ENCODE assay signal across 8 cellular contexts in the genomic region with DNA sequence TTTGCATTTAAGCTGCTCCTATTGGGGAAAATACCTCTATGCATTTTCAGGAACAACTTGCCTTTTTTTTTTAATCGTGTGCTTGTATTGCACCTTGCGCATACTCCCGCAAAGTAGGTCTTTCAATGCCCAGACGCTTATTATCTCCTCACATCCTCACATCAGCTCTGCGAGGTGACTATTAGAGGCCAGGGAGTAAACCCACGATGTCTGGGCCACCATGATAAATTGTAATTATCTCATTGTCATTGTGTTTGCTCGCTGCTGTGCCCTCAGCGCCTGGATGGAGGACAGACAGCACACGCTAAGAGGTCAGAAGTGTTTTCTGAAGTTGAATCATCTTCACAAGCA. TPM values are rescaled to one million over a fixed set of nuclear protein-coding genes. Genes with fewer than 3 reads are reported as not detected.
DNase-seq lines count a peak whose midpoint lies in the region; ATAC-seq and TF ChIP-seq lines count a peak whose summit lies in the region.

No MANE protein-coding gene starts in this region.

- H3K9me3 ChIP-seq in iPS-18a (ENCODE audit: control insufficient read depth, low read depth, low read length) = no peaks in the 10 kb centered on the region
- H3K9me3 ChIP-seq in thyroid gland = no peaks in the 10 kb centered on the region

- H3K27ac ChIP-seq in iPS-18a (ENCODE audit: low read length) = no peak overlapping the region
- H3K27ac ChIP-seq in thyroid gland = peak overlapping the region in 2 of 3 donors; percentile 64 to 77

- peak overlapping the region; percentile 89 for H3K4me3 Mint-ChIP-seq in activated T-cell treated with anti-CD3 and anti-CD28 coated beads, Interleukin-2, amount 50 U/mL, for 4 hours
- peak overlapping the region; percentile 84 for H3K4me3 Mint-ChIP-seq in activated CD4-positive, alpha-beta memory T cell treated with anti-CD3 and anti-CD28 coated beads for 36 hours

- TF ChIP-seq CTCF in thyroid gland (IDR thresholded peaks at IDR 0.05) = no peak

- intact Hi-C loops in activated CD4-positive, alpha-beta memory T cell treated with anti-CD3 and anti-CD28 coated beads for 36 hours (cut with micrococcal nuclease) = loop anchor here (2.0 to 10.0 kb wide), 3 partner anchors 444 to 1364 kb away; no protein-coding TSS in a partner anchor
- intact Hi-C loops in thyroid gland (cut with DNase I) = loop anchor here (10.0 kb wide), 1 partner anchor 82 kb away; no protein-coding TSS in a partner anchor

- H3K27me3 Mint-ChIP-seq in activated T-cell treated with anti-CD3 and anti-CD28 coated beads, Interleukin-2, amount 50 U/mL, for 4 hours (ENCODE audit: low read depth) = no peaks in the 10 kb centered on the region
- no peaks in the 10 kb centered on the region for H3K27me3 Mint-ChIP-seq in activated CD4-positive, alpha-beta memory T cell treated with anti-CD3 and anti-CD28 coated beads for 36 hours

- no peaks in the 10 kb centered on the region for H3K9me3 Mint-ChIP-seq in activated T-cell treated with anti-CD3 and anti-CD28 coated beads, Interleukin-2, amount 50 U/mL, for 4 hours
- H3K9me3 Mint-ChIP-seq in activated CD4-positive, alpha-beta memory T cell treated with anti-CD3 and anti-CD28 coated beads for 36 hours = no peaks in the 10 kb centered on the region

- no peak for TF ChIP-seq POLR2A in thyroid gland (IDR thresholded peaks at IDR 0.05)

- peaks cover 32% of the 10 kb centered on the region for H3K4me1 Mint-ChIP-seq in activated T-cell treated with anti-CD3 and anti-CD28 coated beads, Interleukin-2, amount 50 U/mL, for 4 hours (ENCODE audit: low read depth)
- H3K4me1 Mint-ChIP-seq in activated CD4-positive, alpha-beta memory T cell treated with anti-CD3 and anti-CD28 coated beads for 36 hours (ENCODE audit: low read depth) = peaks cover 31% of the 10 kb centered on the region

- no peak overlapping the region for H3K27ac Mint-ChIP-seq in activated CD4-positive, alpha-beta memory T cell treated with anti-CD3 and anti-CD28 coated beads for 36 hours

- WGBS in thyroid gland, 2 donors = 48 to 51% methylated on average over 9 of the region's 9 CpGs

- H3K36me3 Mint-ChIP-seq in activated T-cell treated with anti-CD3 and anti-CD28 coated beads, Interleukin-2, amount 50 U/mL, for 4 hours (ENCODE audit: insufficient read depth) = peaks cover 2% of the 10 kb centered on the region
- H3K36me3 Mint-ChIP-seq in activated CD4-positive, alpha-beta memory T cell treated with anti-CD3 and anti-CD28 coated beads for 36 hours = peaks cover 10% of the 10 kb centered on the region

- no peak for DNase-seq in activated T-cell treated with anti-CD3 and anti-CD28 coated beads, Interleukin-2, amount 50 U/mL, for 4 hours
- no peak for DNase-seq in activated T-cell treated with anti-CD3 and anti-CD28 coated beads, Interleukin-2, amount 50 U/mL, for 48 hours
- no peak for DNase-seq in activated CD4-positive, alpha-beta memory T cell treated with anti-CD3 and anti-CD28 coated beads for 36 hours
- no peak for DNase-seq in thyroid gland

- H3K9ac ChIP-seq in iPS-18a (ENCODE audit: low read length) = peak overlapping the region; percentile 8

- POLR2A ChIA-PET in activated CD4-positive, alpha-beta memory T cell treated with anti-CD3 and anti-CD28 coated beads for 36 hours (lab: Charles Lee) = interaction anchor here (0.6 to 1.4 kb wide), 2 partner anchors 139 to 548 kb away, joined by 4 to 6 read pairs; a partner anchor contains a TSS

- CTCF ChIA-PET in activated CD4-positive, alpha-beta memory T cell treated with anti-CD3 and anti-CD28 coated beads for 36 hours (lab: Charles Lee) = no interaction called here

- peak overlapping the region; percentile 50 for H3K4me3 ChIP-seq in iPS-18a (ENCODE audit: low read length)
- peak overlapping the region in 1 of 3 donors; percentile 37 for H3K4me3 ChIP-seq in thyroid gland (replicated peaks in 1 of 3)

- no peak for ATAC-seq in activated T-cell treated with anti-CD3 and anti-CD28 coated beads, Interleukin-2, amount 50 U/mL, for 4 hours
- ATAC-seq in GM19455 (IDR thresholded peaks at IDR 0.05; ENCODE audit: unreplicated experiment) (no peak), HG02623 (IDR thresholded peaks at IDR 0.05; ENCODE audit: unreplicated experiment) (no peak), GM18909 (IDR thresholded peaks at IDR 0.05; ENCODE audit: poor library complexity, unreplicated experiment) (no peak)

- peaks cover 14% of the 10 kb centered on the region for H3K4me1 ChIP-seq in iPS-18a (ENCODE audit: control insufficient read depth, low read depth, low read length)
- peaks cover 20 to 33% of the 10 kb centered on the region in 2 donors for H3K4me1 ChIP-seq in thyroid gland

- H3K27me3 ChIP-seq in iPS-18a (ENCODE audit: control insufficient read depth, insufficient read depth, low read length) (peaks cover 24% of the 10 kb centered on the region), thyroid gland (no peaks in the 10 kb centered on the region)

- no peaks in the 10 kb centered on the region for H3K36me3 ChIP-seq in iPS-18a (ENCODE audit: control insufficient read depth, low read depth, low read length)
- no peaks in the 10 kb centered on the region for H3K36me3 ChIP-seq in thyroid gland

RNA-seq across cellular contexts. Expression of a gene that starts 1.0 kb away (rescaled TPM):
- 1 to 10 TPM; 7.7 to 9.0 (median 8.2) TPM for total RNA-seq in activated T-cell treated with anti-CD3 and anti-CD28 coated beads, Interleukin-2, amount 50 U/mL, for 4 hours
- 10 to 100 TPM; 15.0 to 16.0 TPM for total RNA-seq in activated CD4-positive, alpha-beta memory T cell treated with anti-CD3 and anti-CD28 coated beads for 36 hours
- 100 to 1,000 TPM; 105 to 123 (median 116) TPM for total RNA-seq in thyroid gland

Comparison
In these comparisons a context has a peak if more than half of its experiments do, and no peak if none do; other contexts are left out.
1. RNA of a gene that starts 1.0 kb away (total RNA-seq): 105 to 123 TPM in thyroid gland; 15.0 to 16.0 TPM in activated CD4-positive, alpha-beta memory T cell treated with anti-CD3 and anti-CD28 coated beads for 36 hours and 7.7 to 9.0 TPM in activated T-cell treated with anti-CD3 and anti-CD28 coated beads, Interleukin-2, amount 50 U/mL, for 4 hours; every median in the first group is over 4 times any median in the second.